In genomic region chr6:97440590-97441176, GRCh38 we compare ENCODE assay signal across 9 cellular contexts.
A peak's percentile ranks its signal among the peaks of the same experiment; 100 is the strongest.
DNase-seq lines count a peak whose midpoint lies in the region; ATAC-seq and TF ChIP-seq lines count a peak whose summit lies in the region.
"Had no signal": no experiment of that assay in that cellular context is flagged by ENCODE, and none has a peak within 500 bp of the region (broad histone marks: within the 10 kb centered on the region; RNA-seq: fewer than 3 reads in every experiment).

No MANE protein-coding gene starts in this region.

- ATAC-seq in HG03442 (IDR thresholded peaks at IDR 0.05; ENCODE audit: unreplicated experiment) (peak; percentile 72), foreskin keratinocyte (peak; percentile 78)

- no peak overlapping the region for H3K4me3 Mint-ChIP-seq in CD14-positive monocyte
- H3K4me3 Mint-ChIP-seq: T-helper 1 cell treated with Interleukin-12 subunit alpha and Interleukin-12 subunit beta and Interleukin-4 antibody, amounts not matched to agents 30 μg/mL and 1 μg/mL, for 36 hours had no signal

- TF ChIP-seq POLR2A in prostate gland (IDR thresholded peaks at IDR 0.05): no peak

- H2AFZ ChIP-seq in OCI-LY3 (ENCODE audit: low read depth, low read length): 0 out of 2 replicates have a peak overlapping the region, but pooled peaks have one; percentile 17
- peak overlapping the region; percentile 11 for H2AFZ ChIP-seq in smooth muscle cell (ENCODE audit: low read depth)

- WGBS in smooth muscle cell (ENCODE audit: low lambda C conversion rate): 40% methylated on average over 7 of the region's 7 CpGs
- WGBS in prostate gland: 23% methylated on average over 7 of the region's 7 CpGs

- H3K27me3 ChIP-seq in OCI-LY3 (ENCODE audit: low read depth, low read length) (no peaks in the 10 kb centered on the region), foreskin keratinocyte (no peaks in the 10 kb centered on the region), smooth muscle cell (ENCODE audit: low read depth) (no peaks in the 10 kb centered on the region), prostate gland (replicated peaks; ENCODE audit: insufficient read depth) (no peaks in the 10 kb centered on the region)

- H3K79me2 ChIP-seq in OCI-LY3 (ENCODE audit: low read length) (no peaks in the 10 kb centered on the region), smooth muscle cell (ENCODE audit: low read depth) (no peaks in the 10 kb centered on the region)

- no peak overlapping the region for H3K27ac Mint-ChIP-seq in CD14-positive monocyte
- H3K27ac Mint-ChIP-seq: T-helper 1 cell treated with Interleukin-12 subunit alpha and Interleukin-12 subunit beta and Interleukin-4 antibody, amounts not matched to agents 30 μg/mL and 1 μg/mL, for 36 hours had no signal

- H3K27me3 Mint-ChIP-seq in CD14-positive monocyte (ENCODE audit: low read depth in 3 of 3): peaks cover 0 to 5% (median 1%) of the 10 kb centered on the region in 3 donors

- H3K4me1 Mint-ChIP-seq in CD14-positive monocyte: no peaks in the 10 kb centered on the region

- no peaks in the 10 kb centered on the region for H3F3A ChIP-seq in smooth muscle cell (ENCODE audit: low read depth)

- H3K9me3 ChIP-seq in OCI-LY3 (ENCODE audit: insufficient read depth, low read length) (no peaks in the 10 kb centered on the region), smooth muscle cell (replicated peaks; ENCODE audit: low read depth) (no peaks in the 10 kb centered on the region), prostate gland (no peaks in the 10 kb centered on the region)

- H3K27ac ChIP-seq in OCI-LY3 (ENCODE audit: low read length) (no peak overlapping the region), foreskin keratinocyte (no peak overlapping the region), smooth muscle cell (ENCODE audit: low read depth) (no peak overlapping the region), prostate gland (no peak overlapping the region)

- no peaks in the 10 kb centered on the region for H3K9me3 Mint-ChIP-seq in CD14-positive monocyte
- H3K9me3 Mint-ChIP-seq: T-helper 1 cell treated with Interleukin-12 subunit alpha and Interleukin-12 subunit beta and Interleukin-4 antibody, amounts not matched to agents 30 μg/mL and 1 μg/mL, for 36 hours had no signal

- H3K36me3 ChIP-seq in OCI-LY3 (replicated peaks; ENCODE audit: low read depth, low read length): no peaks in the 10 kb centered on the region
- H3K36me3 ChIP-seq in smooth muscle cell (ENCODE audit: low read depth): no peaks in the 10 kb centered on the region
- no peaks in the 10 kb centered on the region for H3K36me3 ChIP-seq in prostate gland

- H3K9ac ChIP-seq in OCI-LY3 (ENCODE audit: low read length) (0 out of 2 replicates have a peak overlapping the region, but pooled peaks have one; percentile 21), smooth muscle cell (ENCODE audit: low read depth) (no peak overlapping the region)

- H3K4me3 ChIP-seq in OCI-LY3 (ENCODE audit: low read length): peak overlapping the region; percentile 55
- no peak overlapping the region for H3K4me3 ChIP-seq in smooth muscle cell
- H3K4me3 ChIP-seq in prostate gland: no peak overlapping the region

- intact Hi-C loops in CD14-positive monocyte (cut with micrococcal nuclease): no loop called here
- intact Hi-C loops in prostate gland (cut with DNase I): no loop called here

- H3K4me2 ChIP-seq in OCI-LY3 (ENCODE audit: low read length) (peak overlapping the region; percentile 50), smooth muscle cell (peak overlapping the region; percentile 70)

- TF ChIP-seq CTCF in OCI-LY3 (IDR thresholded peaks at IDR 0.05; ENCODE audit: low read depth, low read length) (peak; percentile 67), foreskin keratinocyte (conservative IDR thresholded peaks at IDR 0.05) (peak; percentile 56), smooth muscle cell (IDR thresholded peaks at IDR 0.05; ENCODE audit: borderline replicate concordance, insufficient read depth, poor library complexity, severe bottlenecking) (peak; percentile 30), CD14-positive monocyte (IDR thresholded peaks at IDR 0.05) (no peak), prostate gland (IDR thresholded peaks at IDR 0.05) (no peak)

- no peaks in the 10 kb centered on the region for H3K4me1 ChIP-seq in OCI-LY3 (ENCODE audit: low read length)
- no peaks in the 10 kb centered on the region for H3K4me1 ChIP-seq in foreskin keratinocyte
- no peaks in the 10 kb centered on the region for H3K4me1 ChIP-seq in smooth muscle cell (ENCODE audit: low read depth)
- no peaks in the 10 kb centered on the region for H3K4me1 ChIP-seq in prostate gland (replicated peaks)

- H3K36me3 Mint-ChIP-seq in CD14-positive monocyte: no peaks in the 10 kb centered on the region

- DNase-seq in GM03348 (ENCODE audit: low spot score) (peak; percentile 49), foreskin keratinocyte (peak; percentile 9 to 10), smooth muscle cell (lab: John Stamatoyannopoulos, UW; ENCODE audit: unreplicated experiment) (no peak), CD14-positive monocyte (ENCODE audit: low spot score) (no peak), prostate gland (ENCODE audit: low spot score) (no peak), GDM1 (lab: John Stamatoyannopoulos, UW) (no peak)

- H4K20me1 ChIP-seq in OCI-LY3 (ENCODE audit: insufficient read depth, low read length) (no peaks in the 10 kb centered on the region), smooth muscle cell (ENCODE audit: low read depth) (no peaks in the 10 kb centered on the region)

Comparison
In these comparisons a context has a peak if more than half of its experiments do, and no peak if none do; other contexts are left out.
1. DNase-seq: peak in GM03348 (single experiment) and foreskin keratinocyte (2 of 2); none in smooth muscle cell (single experiment), CD14-positive monocyte (single experiment), prostate gland (single experiment) and GDM1 (single experiment).
2. CTCF ChIP-seq: peak in OCI-LY3 (single experiment), foreskin keratinocyte (single experiment) and smooth muscle cell (single experiment); none in CD14-positive monocyte (single experiment) and prostate gland (0 of 4).